8 cellular contexts compared by ENCODE assay signal in genomic region chr2:108652187-108652931, GRCh38.
A peak's percentile ranks its signal among the peaks of the same experiment; 100 is the strongest.
DNase-seq lines count a peak whose midpoint lies in the region; ATAC-seq and TF ChIP-seq lines count a peak whose summit lies in the region.
"Not testable (repeated sequence)": the region's sequence is repeated elsewhere in the genome, so short reads cannot be mapped to it uniquely, and the experiment has no call there.

No MANE protein-coding gene starts in this region.

- H3K27ac ChIP-seq in gastroesophageal sphincter: peak overlapping the region in 3 of 4 donors; percentile 47 to 60 (median 55)

- H3K36me3 ChIP-seq in gastroesophageal sphincter: not testable (repeated sequence)

- not testable (repeated sequence) for TF ChIP-seq CTCF in gastroesophageal sphincter (IDR thresholded peaks at IDR 0.05)

- WGBS in gastroesophageal sphincter (ENCODE audit: low coverage in 1 of 2), 2 donors: 44 to 67% methylated on average over 3 to 7 of the region's 7 CpGs

- peak overlapping the region; percentile 24 for H3K4me3 ChIP-seq in Jurkat, Clone E6-1 (ENCODE audit: low read length)
- not testable (repeated sequence) for H3K4me3 ChIP-seq in gastroesophageal sphincter

- H3K4me1 ChIP-seq in gastroesophageal sphincter: not testable (repeated sequence)

- not testable (repeated sequence) for H3K9me3 ChIP-seq in gastroesophageal sphincter

- not testable (repeated sequence) for H3K27me3 ChIP-seq in gastroesophageal sphincter

- not testable (repeated sequence) for TF ChIP-seq EP300 in gastroesophageal sphincter (IDR thresholded peaks at IDR 0.05)

- peak; percentile 89 for ATAC-seq in GM18868 (IDR thresholded peaks at IDR 0.05; ENCODE audit: unreplicated experiment)
- ATAC-seq in HG02759 (IDR thresholded peaks at IDR 0.05; ENCODE audit: unreplicated experiment): peak; percentile 98
- ATAC-seq in gastroesophageal sphincter: peak; percentile 23

- TF ChIP-seq POLR2A in gastroesophageal sphincter (IDR thresholded peaks at IDR 0.05): not testable (repeated sequence)

- DNase-seq in A172 (ENCODE audit: low spot score) (peak; percentile 78), T-helper 22 cell (ENCODE audit: low read depth) (peak; percentile 19), pulmonary artery endothelial cell (ENCODE audit: low read depth, low spot score) (peak; percentile 50)
- DNase-seq in Jurkat, Clone E6-1 (ENCODE audit: low read depth, low spot score): peak; percentile 67
- DNase-seq in activated naive CD4-positive, alpha-beta T cell treated with anti-CD3 and anti-CD28 coated beads, Interleukin-2, amount 50 U/mL, for 16 hours: peak; percentile 27

Comparison
In these comparisons a context has a peak if more than half of its experiments do, and no peak if none do; other contexts are left out.
1. DNase-seq: peak in every context shown above with its lines; median percentile 78 in A172; 67 in Jurkat, Clone E6-1; 50 in pulmonary artery endothelial cell; 27 in activated naive CD4-positive, alpha-beta T cell treated with anti-CD3 and anti-CD28 coated beads, Interleukin-2, amount 50 U/mL, for 16 hours; 19 in T-helper 22 cell.
2. ATAC-seq: peak in every context shown above with its lines; median percentile 98 in HG02759; 89 in GM18868; 23 in gastroesophageal sphincter.